In the genomic region with DNA sequence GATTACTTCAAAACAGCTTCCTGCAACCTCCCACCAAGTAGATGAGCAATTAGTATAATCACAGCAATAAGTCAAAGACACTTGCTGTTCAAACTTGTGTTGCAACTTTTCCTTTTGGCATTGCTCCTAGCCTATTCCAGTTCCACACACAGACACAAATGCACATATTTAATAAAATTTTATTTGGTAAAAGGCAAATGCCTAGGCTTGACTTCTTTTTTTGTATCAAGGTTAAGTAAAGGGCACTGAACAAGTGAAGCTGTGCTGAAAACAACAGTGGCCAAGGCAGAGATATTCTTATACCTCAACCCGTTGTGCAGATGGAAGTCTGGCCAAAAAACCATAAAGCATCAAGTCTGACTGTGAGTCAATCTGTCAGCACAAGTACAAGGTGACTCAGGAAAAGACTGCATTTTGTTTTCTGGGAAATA, we compare ENCODE assay signal across 16 cellular contexts.
DNase-seq lines count a peak whose midpoint lies in the region; ATAC-seq and TF ChIP-seq lines count a peak whose summit lies in the region.
"Had no signal": no experiment of that assay in that cellular context is flagged by ENCODE, and none has a peak within 500 bp of the region (broad histone marks: within the 10 kb centered on the region; RNA-seq: fewer than 3 reads in every experiment).

No MANE protein-coding gene starts in this region.

- no peaks in the 10 kb centered on the region for H3K4me1 Mint-ChIP-seq in activated T-cell treated with anti-CD3 and anti-CD28 coated beads, Interleukin-2, amount 50 U/mL, for 4 hours (ENCODE audit: low read depth)
- no peaks in the 10 kb centered on the region for H3K4me1 Mint-ChIP-seq in activated naive CD8-positive, alpha-beta T cell treated with anti-CD3 and anti-CD28 coated beads for 36 hours
- H3K4me1 Mint-ChIP-seq: CD4-positive, CD25-positive, alpha-beta regulatory T cell had no signal

- TF ChIP-seq CTCF in omental fat pad (IDR thresholded peaks at IDR 0.05) (no peak), esophagus muscularis mucosa (IDR thresholded peaks at IDR 0.05) (no peak)

- no peaks in the 10 kb centered on the region for H3K36me3 Mint-ChIP-seq in activated T-cell treated with anti-CD3 and anti-CD28 coated beads, Interleukin-2, amount 50 U/mL, for 4 hours (ENCODE audit: insufficient read depth)
- no peaks in the 10 kb centered on the region for H3K36me3 Mint-ChIP-seq in activated naive CD8-positive, alpha-beta T cell treated with anti-CD3 and anti-CD28 coated beads for 36 hours
- H3K36me3 Mint-ChIP-seq: CD4-positive, CD25-positive, alpha-beta regulatory T cell had no signal

- no peak overlapping the region for H3K4me3 ChIP-seq in esophagus muscularis mucosa
- H3K4me3 ChIP-seq: psoas muscle had no signal

- peak; percentile 78 for ATAC-seq in omental fat pad (ENCODE audit: low FRiP score)
- no peak for ATAC-seq in activated T-cell treated with anti-CD3 and anti-CD28 coated beads, Interleukin-2, amount 50 U/mL, for 4 hours
- ATAC-seq: Panc1, psoas muscle had no signal

- H3K27me3 ChIP-seq in esophagus muscularis mucosa, result no peaks in the 10 kb centered on the region

- WGBS in esophagus muscularis mucosa, result 39% methylated on average over 1 of the region's 1 CpG

- H3K4me1 ChIP-seq in esophagus muscularis mucosa, result peaks cover 16 to 39% (median 32%) of the 10 kb centered on the region in 4 donors

- DNase-seq in G401 (ENCODE audit: low spot score), result peak; percentile 73
- DNase-seq in NCI-H446 (lab: John Stamatoyannopoulos, UW), result peak; percentile 41 to 67
- peak; percentile 38 for DNase-seq in cerebellum (ENCODE audit: low spot score)
- no peak for DNase-seq in omental fat pad (ENCODE audit: low spot score)
- DNase-seq in activated T-cell treated with anti-CD3 and anti-CD28 coated beads, Interleukin-2, amount 50 U/mL, for 4 hours, result no peak
- no peak for DNase-seq in activated naive CD8-positive, alpha-beta T cell treated with anti-CD3 and anti-CD28 coated beads for 36 hours
- no peak for DNase-seq in esophagus muscularis mucosa (ENCODE audit: extremely low spot score)
- no peak for DNase-seq in GM19238 (ENCODE audit: insufficient read length, low spot score)
- DNase-seq: CD4-positive, CD25-positive, alpha-beta regulatory T cell; effector memory CD4-positive, alpha-beta T cell; midbrain; MM.1S; NCI-H2171 treated with DMSO at 0.1 percent for 48 hours; psoas muscle; stimulated activated naive CD4-positive, alpha-beta T cell treated with Interleukin-2 at 50 U/mL for 16 hours had no signal

- H3K9me3 Mint-ChIP-seq in activated T-cell treated with anti-CD3 and anti-CD28 coated beads, Interleukin-2, amount 50 U/mL, for 4 hours, result no peaks in the 10 kb centered on the region
- H3K9me3 Mint-ChIP-seq in activated naive CD8-positive, alpha-beta T cell treated with anti-CD3 and anti-CD28 coated beads for 36 hours, result no peaks in the 10 kb centered on the region
- H3K9me3 Mint-ChIP-seq: CD4-positive, CD25-positive, alpha-beta regulatory T cell had no signal

- peaks cover 3% of the 10 kb centered on the region for H3K27me3 Mint-ChIP-seq in activated T-cell treated with anti-CD3 and anti-CD28 coated beads, Interleukin-2, amount 50 U/mL, for 4 hours (ENCODE audit: low read depth)
- peaks cover under 1% of the 10 kb centered on the region for H3K27me3 Mint-ChIP-seq in activated naive CD8-positive, alpha-beta T cell treated with anti-CD3 and anti-CD28 coated beads for 36 hours
- H3K27me3 Mint-ChIP-seq: CD4-positive, CD25-positive, alpha-beta regulatory T cell had no signal

- TF ChIP-seq POLR2A in esophagus muscularis mucosa (IDR thresholded peaks at IDR 0.05; ENCODE audit: low read depth), result no peak

- H3K36me3 ChIP-seq in esophagus muscularis mucosa, result no peaks in the 10 kb centered on the region

- no peak overlapping the region for H3K4me3 Mint-ChIP-seq in activated T-cell treated with anti-CD3 and anti-CD28 coated beads, Interleukin-2, amount 50 U/mL, for 4 hours
- no peak overlapping the region for H3K4me3 Mint-ChIP-seq in activated naive CD8-positive, alpha-beta T cell treated with anti-CD3 and anti-CD28 coated beads for 36 hours
- H3K4me3 Mint-ChIP-seq: CD4-positive, CD25-positive, alpha-beta regulatory T cell had no signal

- H3K27ac ChIP-seq in esophagus muscularis mucosa (replicated peaks in 1 of 4), result no peak overlapping the region
- H3K27ac ChIP-seq: psoas muscle had no signal

- H3K27ac Mint-ChIP-seq in activated naive CD8-positive, alpha-beta T cell treated with anti-CD3 and anti-CD28 coated beads for 36 hours, result no peak overlapping the region
- H3K27ac Mint-ChIP-seq: CD4-positive, CD25-positive, alpha-beta regulatory T cell had no signal

- H3K9me3 ChIP-seq in esophagus muscularis mucosa, result no peaks in the 10 kb centered on the region
- H3K9me3 ChIP-seq: psoas muscle had no signal

- in situ Hi-C loops in G401 (cut with HindIII; ENCODE audit: low sequenced_read_pairs), result no loop called here

- TF ChIP-seq EP300 in esophagus muscularis mucosa (IDR thresholded peaks at IDR 0.05), result no peak

- intact Hi-C loops in esophagus muscularis mucosa (cut with DNase I), result no loop called here

Comparison
In these comparisons a context has a peak if more than half of its experiments do, and no peak if none do; other contexts are left out.
1. DNase-seq: peak in G401 (single experiment), NCI-H446 (2 of 2) and cerebellum (single experiment); none in omental fat pad (single experiment), activated T-cell treated with anti-CD3 and anti-CD28 coated beads, Interleukin-2, amount 50 U/mL, for 4 hours (single experiment), activated naive CD8-positive, alpha-beta T cell treated with anti-CD3 and anti-CD28 coated beads for 36 hours (single experiment), esophagus muscularis mucosa (single experiment) and GM19238 (single experiment).